In genomic region chr20:973785-974194, GRCh38 we compare ENCODE assay signal across 8 cellular contexts. TPM values are rescaled to one million over a fixed set of nuclear protein-coding genes. Genes with fewer than 3 reads are reported as not detected.
A peak's percentile ranks its signal among the peaks of the same experiment; 100 is the strongest.
DNase-seq lines count a peak whose midpoint lies in the region; ATAC-seq and TF ChIP-seq lines count a peak whose summit lies in the region.

No MANE protein-coding gene starts in this region.

- ATAC-seq in Right ventricle myocardium superior (ENCODE audit: poor library complexity) (peak; percentile 39), HG03565 (IDR thresholded peaks at IDR 0.05; ENCODE audit: unreplicated experiment) (peak; percentile 41), GM18517 (IDR thresholded peaks at IDR 0.05; ENCODE audit: unreplicated experiment) (no peak)

- H3K4me1 ChIP-seq in right atrium auricular region, result no peaks in the 10 kb centered on the region

- peak overlapping the region; percentile 45 for H2AFZ ChIP-seq in SU-DHL-6 (ENCODE audit: low read depth, low read length, severe bottlenecking)

- H3K36me3 ChIP-seq in right atrium auricular region, result no peaks in the 10 kb centered on the region
- H3K36me3 ChIP-seq in SU-DHL-6 (ENCODE audit: low read length), result no peaks in the 10 kb centered on the region

- no peak overlapping the region for H3K27ac ChIP-seq in right atrium auricular region
- no peak overlapping the region for H3K27ac ChIP-seq in SU-DHL-6 (ENCODE audit: low read depth, low read length)

- H3K27ac Mint-ChIP-seq in progenitor cell of endocrine pancreas, result no peak overlapping the region

- H3K27me3 Mint-ChIP-seq in progenitor cell of endocrine pancreas, result peaks cover 11% of the 10 kb centered on the region

- no peaks in the 10 kb centered on the region for H3K79me2 ChIP-seq in SU-DHL-6 (ENCODE audit: insufficient read depth, low read length)

- TF ChIP-seq CTCF in right atrium auricular region (IDR thresholded peaks at IDR 0.05) (no peak), SU-DHL-6 (IDR thresholded peaks at IDR 0.05; ENCODE audit: insufficient read depth, low read length, poor library complexity, severe bottlenecking) (peak; percentile 59), epithelial cell of proximal tubule (conservative IDR thresholded peaks at IDR 0.05; ENCODE audit: low read depth, low read length) (peak; percentile 65), progenitor cell of endocrine pancreas (IDR thresholded peaks at IDR 0.05; ENCODE audit: unreplicated experiment) (peak; percentile 53)

- DNase-seq in Right ventricle myocardium superior, result no peak
- no peak for DNase-seq in right atrium auricular region (ENCODE audit: low spot score)
- peak; percentile 64 for DNase-seq in epithelial cell of proximal tubule (ENCODE audit: low read depth)
- DNase-seq in progenitor cell of endocrine pancreas (ENCODE audit: low spot score, unreplicated experiment), result no peak
- no peak for DNase-seq in hippocampal formation (lab: John Stamatoyannopoulos, UW)

- intact Hi-C loops in Right ventricle myocardium superior (cut with DNase I), result no loop called here

- H3K4me2 ChIP-seq in SU-DHL-6 (ENCODE audit: low read depth, low read length, poor library complexity, severe bottlenecking), result no peak overlapping the region

- no peaks in the 10 kb centered on the region for H3K36me3 Mint-ChIP-seq in progenitor cell of endocrine pancreas (ENCODE audit: insufficient read depth)

- H3K9me2 ChIP-seq in SU-DHL-6 (replicated peaks; ENCODE audit: insufficient read depth, low read length), result no peaks in the 10 kb centered on the region

- no peaks in the 10 kb centered on the region for H3K4me1 Mint-ChIP-seq in progenitor cell of endocrine pancreas (ENCODE audit: low read depth)

- H4K20me1 ChIP-seq in SU-DHL-6 (ENCODE audit: low read depth, low read length), result no peaks in the 10 kb centered on the region

- no peak overlapping the region for H3K9ac ChIP-seq in SU-DHL-6 (ENCODE audit: low read length)

- no peaks in the 10 kb centered on the region for H3F3A ChIP-seq in SU-DHL-6 (ENCODE audit: insufficient read depth)

- no peak overlapping the region for H3K4me3 ChIP-seq in right atrium auricular region
- H3K4me3 ChIP-seq in SU-DHL-6 (ENCODE audit: insufficient read depth, low read length, poor library complexity, severe bottlenecking), result no peak overlapping the region
- no peak overlapping the region for H3K4me3 ChIP-seq in epithelial cell of proximal tubule (ENCODE audit: low read depth, low read length)

- no peak overlapping the region for H3K4me3 Mint-ChIP-seq in progenitor cell of endocrine pancreas (ENCODE audit: low read depth)

- no peaks in the 10 kb centered on the region for H3K27me3 ChIP-seq in right atrium auricular region
- H3K27me3 ChIP-seq in SU-DHL-6 (ENCODE audit: low read length), result no peaks in the 10 kb centered on the region

- H3K9me3 ChIP-seq in right atrium auricular region (no peaks in the 10 kb centered on the region), SU-DHL-6 (ENCODE audit: insufficient read depth, low read length) (no peaks in the 10 kb centered on the region)

- H3K9me3 Mint-ChIP-seq in progenitor cell of endocrine pancreas (ENCODE audit: low read depth), result no peaks in the 10 kb centered on the region

RNA-seq across cellular contexts. Expression of gene RSPO4, which starts 28.3 kb away (rescaled TPM):
- total RNA-seq in Right ventricle myocardium superior, result not detected
- under 1 TPM; 0.15 to 0.20 TPM for total RNA-seq in right atrium auricular region
- 0.07 and 1.2 TPM in 2 replicates for total RNA-seq in epithelial cell of proximal tubule
- total RNA-seq in progenitor cell of endocrine pancreas, result 1.4 and 1.7 TPM in 2 replicates

RNA-seq across cellular contexts. Expression of gene ANGPT4, which starts 57.7 kb away (rescaled TPM):
- total RNA-seq in Right ventricle myocardium superior (not detected), right atrium auricular region (under 1 TPM in 1 of 2 donors, not detected in 1; 0.11 TPM), epithelial cell of proximal tubule (not detected in 2 replicates), progenitor cell of endocrine pancreas (not detected in 2 replicates)

Comparison
In these comparisons a context has a peak if more than half of its experiments do, and no peak if none do; other contexts are left out.
1. CTCF ChIP-seq: peak in SU-DHL-6 (single experiment), epithelial cell of proximal tubule (single experiment) and progenitor cell of endocrine pancreas (single experiment); none in right atrium auricular region (0 of 2).